34 cellular contexts compared by ENCODE assay signal in genomic region chr3:193228206-193228605, GRCh38. TPM values are rescaled to one million over a fixed set of nuclear protein-coding genes. Genes with fewer than 3 reads are reported as not detected.
"Had no signal": no experiment of that assay in that cellular context is flagged by ENCODE, and none has a peak within 500 bp of the region (broad histone marks: within the 10 kb centered on the region; RNA-seq: fewer than 3 reads in every experiment).

No MANE protein-coding gene starts in this region.

- H3K27ac Mint-ChIP-seq: activated CD8-positive, alpha-beta T cell treated with anti-CD3 and anti-CD28 coated beads for 36 hours; activated naive CD4-positive, alpha-beta T cell treated with anti-CD3 and anti-CD28 coated beads, Interleukin-2, amount 50 U/mL, for 72 hours; activated naive CD8-positive, alpha-beta T cell treated with anti-CD3 and anti-CD28 coated beads, Interleukin-2, amount 10 ng/mL, durations not matched to agents 7 days and 5 days; activated T-helper 17 cell treated with anti-CD3 and anti-CD28 coated beads, Interleukin-2, amount 50 U/mL, for 72 hours; brain; T-helper 17 cell; T-helper 2 cell treated with Interferon-gamma antibody and Interleukin-4, amounts not matched to agents 5 μg/mL and 100 μg/mL, for 36 hours; WTC11 had no signal

- H3K36me3 ChIP-seq: ascending aorta, breast epithelium, cardiac muscle cell, colonic mucosa, esophagus squamous epithelium, gastroesophageal sphincter had no signal

- DNase-seq: activated CD4-positive, alpha-beta T cell treated with anti-CD3 and anti-CD28 coated beads for 48 hours; activated CD4-positive, alpha-beta T cell treated with anti-CD3 and anti-CD28 coated beads, Interleukin-2, amount 50 U/mL, for 1 hour; activated CD4-positive, alpha-beta T cell treated with anti-CD3 and anti-CD28 coated beads, Interleukin-2, amount 50 U/mL, for 48 hours; activated CD8-positive, alpha-beta memory T cell treated with anti-CD3 and anti-CD28 coated beads for 24 hours; activated CD8-positive, alpha-beta T cell treated with anti-CD3 and anti-CD28 coated beads for 36 hours; activated effector memory CD4-positive, alpha-beta T cell treated with Interleukin-2 at 50 U/mL for 16 hours; activated gamma-delta T cell treated with Interleukin-2 at 50 U/mL for 16 hours; activated naive CD4-positive, alpha-beta T cell treated with Interleukin-2 at 50 U/mL for 16 hours; activated naive CD8-positive, alpha-beta T cell treated with anti-CD3 and anti-CD28 coated beads, Interleukin-2, amount 10 ng/mL, durations not matched to agents 7 days and 5 days; activated T-cell treated with anti-CD3 and anti-CD28 coated beads, Interleukin-2, amount 50 U/mL, for 4 hours; central memory CD4-positive, alpha-beta T cell; cerebellar nuclear complex; colonic mucosa; effector CD8-positive, alpha-beta T cell; esophagus squamous epithelium; foreskin melanocyte; head of caudate nucleus; T-helper 1 cell; T-helper 17 cell; T1000 had no signal

- ATAC-seq: activated CD8-positive, alpha-beta T cell treated with anti-CD3 and anti-CD28 coated beads for 36 hours; activated naive CD4-positive, alpha-beta T cell treated with anti-CD3 and anti-CD28 coated beads, Interleukin-2, amount 50 U/mL, for 72 hours; activated T-cell treated with anti-CD3 and anti-CD28 coated beads, Interleukin-2, amount 50 U/mL, for 4 hours; activated T-helper 17 cell treated with anti-CD3 and anti-CD28 coated beads, Interleukin-2, amount 50 U/mL, for 72 hours; gastroesophageal sphincter; T-helper 17 cell; WTC11 had no signal

- H3K4me3 ChIP-seq: ascending aorta, breast epithelium, cardiac muscle cell, colonic mucosa, esophagus squamous epithelium, gastroesophageal sphincter had no signal

- H3K27me3 ChIP-seq: ascending aorta, breast epithelium, cardiac muscle cell, colonic mucosa, gastroesophageal sphincter had no signal

- H3K9me3 Mint-ChIP-seq: activated CD8-positive, alpha-beta T cell treated with anti-CD3 and anti-CD28 coated beads for 36 hours; activated naive CD4-positive, alpha-beta T cell treated with anti-CD3 and anti-CD28 coated beads, Interleukin-2, amount 50 U/mL, for 72 hours; activated naive CD8-positive, alpha-beta T cell treated with anti-CD3 and anti-CD28 coated beads, Interleukin-2, amount 10 ng/mL, durations not matched to agents 7 days and 5 days; activated T-cell treated with anti-CD3 and anti-CD28 coated beads, Interleukin-2, amount 50 U/mL, for 4 hours; activated T-helper 17 cell treated with anti-CD3 and anti-CD28 coated beads, Interleukin-2, amount 50 U/mL, for 72 hours; brain; T-helper 2 cell treated with Interferon-gamma antibody and Interleukin-4, amounts not matched to agents 5 μg/mL and 100 μg/mL, for 36 hours; WTC11 had no signal

- H3K9me3 ChIP-seq: ascending aorta, breast epithelium, colonic mucosa, esophagus squamous epithelium, gastroesophageal sphincter had no signal

- H3K4me1 Mint-ChIP-seq: activated naive CD8-positive, alpha-beta T cell treated with anti-CD3 and anti-CD28 coated beads, Interleukin-2, amount 10 ng/mL, durations not matched to agents 7 days and 5 days; activated T-helper 17 cell treated with anti-CD3 and anti-CD28 coated beads, Interleukin-2, amount 50 U/mL, for 72 hours; T-helper 17 cell had no signal

- H3K4me3 Mint-ChIP-seq: activated CD8-positive, alpha-beta T cell treated with anti-CD3 and anti-CD28 coated beads for 36 hours; activated naive CD8-positive, alpha-beta T cell treated with anti-CD3 and anti-CD28 coated beads, Interleukin-2, amount 10 ng/mL, durations not matched to agents 7 days and 5 days; activated T-cell treated with anti-CD3 and anti-CD28 coated beads, Interleukin-2, amount 50 U/mL, for 4 hours; activated T-helper 17 cell treated with anti-CD3 and anti-CD28 coated beads, Interleukin-2, amount 50 U/mL, for 72 hours; brain; T-helper 17 cell; T-helper 2 cell treated with Interferon-gamma antibody and Interleukin-4, amounts not matched to agents 5 μg/mL and 100 μg/mL, for 36 hours; WTC11 had no signal

- H3K27ac ChIP-seq: ascending aorta, breast epithelium, cardiac muscle cell, colonic mucosa, epithelial cell of prostate, esophagus squamous epithelium, gastroesophageal sphincter had no signal

- FAIRE-seq: endometrium, endothelial cell of umbilical vein had no signal

- H3K4me1 ChIP-seq: ascending aorta, breast epithelium, colonic mucosa, gastroesophageal sphincter had no signal

- H3K36me3 Mint-ChIP-seq: activated naive CD4-positive, alpha-beta T cell treated with anti-CD3 and anti-CD28 coated beads, Interleukin-2, amount 50 U/mL, for 72 hours; activated naive CD8-positive, alpha-beta T cell treated with anti-CD3 and anti-CD28 coated beads, Interleukin-2, amount 10 ng/mL, durations not matched to agents 7 days and 5 days; brain; WTC11 had no signal

RNA-seq across cellular contexts. Expression of gene PLAAT1, which starts 12.8 kb away (rescaled TPM):
- total RNA-seq: activated CD8-positive, alpha-beta T cell treated with anti-CD3 and anti-CD28 coated beads for 36 hours; activated naive CD8-positive, alpha-beta T cell treated with anti-CD3 and anti-CD28 coated beads, Interleukin-2, amount 10 ng/mL, durations not matched to agents 7 days and 5 days; activated T-helper 17 cell treated with anti-CD3 and anti-CD28 coated beads, Interleukin-2, amount 50 U/mL, for 72 hours; ascending aorta; colonic mucosa; fibroblast of lung; fibroblast of villous mesenchyme had no signal
